Comparison of ENCODE assay signal across 24 cellular contexts in genomic region chr12:95804296-95804695, GRCh38. TPM values are rescaled to one million over a fixed set of nuclear protein-coding genes. Genes with fewer than 3 reads are reported as not detected.
"Had no signal": no experiment of that assay in that cellular context is flagged by ENCODE, and none has a peak within 500 bp of the region (broad histone marks: within the 10 kb centered on the region; RNA-seq: fewer than 3 reads in every experiment).

No MANE protein-coding gene starts in this region.

- H3K4me3 ChIP-seq: esophagus squamous epithelium, gastrocnemius medialis, smooth muscle cell, transverse colon had no signal

- H3K4me1 ChIP-seq: gastrocnemius medialis, parathyroid adenoma had no signal

- H3K9me3 Mint-ChIP-seq: activated CD4-positive, alpha-beta T cell treated with anti-CD3 and anti-CD28 coated beads, Interleukin-2, amount 10 ng/mL, durations not matched to agents 7 days and 5 days; activated T-helper 1 cell treated with anti-CD3 and anti-CD28 coated beads, Interleukin-12 subunit alpha, Interleukin-12 subunit beta, Interleukin-2, Interleukin-4 antibody, amounts not matched to agents 30 ng/mL and 10 ng/mL and 1 ng/mL, durations not matched to agents 14 hours and 24 hours and 36 hours; natural killer cell treated with Interleukin-12 subunit alpha and Interleukin-12 subunit beta and Interleukin-15 and Interleukin-18, amount 100 ng/mL, for 72 hours; stimulated activated naive B cell treated with anti-CD40 and anti-IgM and Interleukin-4, amounts not matched to agents 10 μg/mL and 1 μg/mL and 100 μg/mL, for 72 hours had no signal

- H2AFZ ChIP-seq: parathyroid adenoma had no signal

- H3K36me3 ChIP-seq: esophagus squamous epithelium, gastrocnemius medialis, transverse colon, WERI-Rb-1 had no signal

- H3K4me2 ChIP-seq: smooth muscle cell had no signal

- ATAC-seq: activated CD8-positive, alpha-beta T cell treated with anti-CD3 and anti-CD28 coated beads, Interleukin-2, amount 10 ng/mL, durations not matched to agents 7 days and 5 days; gastrocnemius medialis; natural killer cell treated with Interleukin-12 subunit alpha and Interleukin-12 subunit beta and Interleukin-15 and Interleukin-18, amount 100 ng/mL, for 72 hours; right cardiac atrium; stimulated activated naive B cell treated with anti-CD40 and anti-IgM and Interleukin-4, amounts not matched to agents 10 μg/mL and 1 μg/mL and 100 μg/mL, for 72 hours had no signal

- H3K4me1 Mint-ChIP-seq: activated CD4-positive, alpha-beta T cell treated with anti-CD3 and anti-CD28 coated beads, Interleukin-2, amount 10 ng/mL, durations not matched to agents 7 days and 5 days; brain; stimulated activated naive B cell treated with anti-CD40 and anti-IgM and Interleukin-4, amounts not matched to agents 10 μg/mL and 1 μg/mL and 100 μg/mL, for 72 hours had no signal

- H3K79me2 ChIP-seq: parathyroid adenoma had no signal

- H3K4me3 Mint-ChIP-seq: activated CD4-positive, alpha-beta T cell treated with anti-CD3 and anti-CD28 coated beads, Interleukin-2, amount 10 ng/mL, durations not matched to agents 7 days and 5 days; activated CD8-positive, alpha-beta T cell treated with anti-CD3 and anti-CD28 coated beads, Interleukin-2, amount 10 ng/mL, durations not matched to agents 7 days and 5 days; activated T-helper 1 cell treated with anti-CD3 and anti-CD28 coated beads, Interleukin-12 subunit alpha, Interleukin-12 subunit beta, Interleukin-2, Interleukin-4 antibody, amounts not matched to agents 30 ng/mL and 10 ng/mL and 1 ng/mL, durations not matched to agents 14 hours and 24 hours and 36 hours; brain; natural killer cell treated with Interleukin-12 subunit alpha and Interleukin-12 subunit beta and Interleukin-15 and Interleukin-18, amount 100 ng/mL, for 72 hours; stimulated activated naive B cell treated with anti-CD40 and anti-IgM and Interleukin-4, amounts not matched to agents 10 μg/mL and 1 μg/mL and 100 μg/mL, for 72 hours had no signal

- H3K9me3 ChIP-seq: esophagus squamous epithelium, gastrocnemius medialis, transverse colon had no signal

- H3K27ac Mint-ChIP-seq: activated CD4-positive, alpha-beta T cell treated with anti-CD3 and anti-CD28 coated beads, Interleukin-2, amount 10 ng/mL, durations not matched to agents 7 days and 5 days; activated CD8-positive, alpha-beta T cell treated with anti-CD3 and anti-CD28 coated beads, Interleukin-2, amount 10 ng/mL, durations not matched to agents 7 days and 5 days; activated T-helper 1 cell treated with anti-CD3 and anti-CD28 coated beads, Interleukin-12 subunit alpha, Interleukin-12 subunit beta, Interleukin-2, Interleukin-4 antibody, amounts not matched to agents 30 ng/mL and 10 ng/mL and 1 ng/mL, durations not matched to agents 14 hours and 24 hours and 36 hours; brain; natural killer cell treated with Interleukin-12 subunit alpha and Interleukin-12 subunit beta and Interleukin-15 and Interleukin-18, amount 100 ng/mL, for 72 hours; stimulated activated naive B cell treated with anti-CD40 and anti-IgM and Interleukin-4, amounts not matched to agents 10 μg/mL and 1 μg/mL and 100 μg/mL, for 72 hours had no signal

- H3K9ac ChIP-seq: parathyroid adenoma had no signal

- DNase-seq: activated CD4-positive, alpha-beta T cell treated with anti-CD3 and anti-CD28 coated beads, Interleukin-2, amount 10 ng/mL, durations not matched to agents 7 days and 5 days; activated CD4-positive, CD25-positive, alpha-beta regulatory T cell treated with anti-CD3 and anti-CD28 coated beads, Interleukin-2, amount 50 U/mL, for 72 hours; activated CD8-positive, alpha-beta T cell treated with anti-CD3 and anti-CD28 coated beads, Interleukin-2, amount 10 ng/mL, durations not matched to agents 7 days and 5 days; activated gamma-delta T cell; activated naive CD4-positive, alpha-beta T cell treated with anti-CD3 and anti-CD28 coated beads, Interleukin-2, amount 50 U/mL, for 16 hours; anterior cingulate cortex; central memory CD4-positive, alpha-beta T cell; effector memory CD4-positive, alpha-beta T cell; esophagus squamous epithelium; gastrocnemius medialis; hypothalamus; midbrain; right cardiac atrium; stimulated activated CD4-positive, alpha-beta T cell treated with anti-CD3 and anti-CD28 coated beads, Interleukin-15, amount 100 ng/mL, for 24 hours; stimulated activated naive B cell treated with anti-CD40 and anti-IgM and Interleukin-4, amounts not matched to agents 10 μg/mL and 1 μg/mL and 100 μg/mL, for 72 hours; transverse colon; WERI-Rb-1 had no signal

- H3K27ac ChIP-seq: esophagus squamous epithelium, gastrocnemius medialis, parathyroid adenoma, WERI-Rb-1 had no signal

- H3K36me3 Mint-ChIP-seq: brain; natural killer cell treated with Interleukin-12 subunit alpha and Interleukin-12 subunit beta and Interleukin-15 and Interleukin-18, amount 100 ng/mL, for 72 hours; stimulated activated naive B cell treated with anti-CD40 and anti-IgM and Interleukin-4, amounts not matched to agents 10 μg/mL and 1 μg/mL and 100 μg/mL, for 72 hours had no signal

- FAIRE-seq: TTC549, urothelium cell line had no signal

- H3K27me3 ChIP-seq: esophagus squamous epithelium, gastrocnemius medialis, transverse colon had no signal

RNA-seq across cellular contexts. Expression of gene NTN4, which starts 13.7 kb away (rescaled TPM):
- total RNA-seq: activated CD8-positive, alpha-beta T cell treated with anti-CD3 and anti-CD28 coated beads, Interleukin-2, amount 10 ng/mL, durations not matched to agents 7 days and 5 days; activated T-helper 1 cell treated with anti-CD3 and anti-CD28 coated beads, Interleukin-12 subunit alpha, Interleukin-12 subunit beta, Interleukin-2, Interleukin-4 antibody, amounts not matched to agents 30 ng/mL and 10 ng/mL and 1 ng/mL, durations not matched to agents 14 hours and 24 hours and 36 hours; natural killer cell treated with Interleukin-12 subunit alpha and Interleukin-12 subunit beta and Interleukin-15 and Interleukin-18, amount 100 ng/mL, for 72 hours had no signal
- polyA plus RNA-seq: smooth muscle cell had no signal
